9 cellular contexts compared by ENCODE assay signal in the genomic region with DNA sequence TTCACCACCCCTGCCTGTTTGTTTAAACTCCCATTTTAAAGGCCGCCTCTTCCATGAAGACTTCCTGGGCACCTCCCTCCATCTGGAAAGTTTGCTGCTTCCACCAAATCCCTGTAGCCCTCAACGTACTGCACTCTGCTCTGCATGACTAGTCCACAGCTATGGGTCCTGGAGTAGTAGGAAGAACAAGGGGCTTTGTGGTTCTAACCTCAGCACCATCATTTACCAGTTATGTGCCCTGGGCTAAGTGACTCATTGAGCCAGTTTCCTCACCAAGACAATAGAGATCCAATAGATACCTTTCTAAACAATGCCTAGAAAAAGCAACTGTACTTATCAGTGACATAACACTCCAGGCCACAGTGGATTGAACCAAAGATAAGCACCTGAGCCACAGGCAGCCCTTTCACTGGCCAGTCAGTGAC. TPM values are rescaled to one million over a fixed set of nuclear protein-coding genes. Genes with fewer than 3 reads are reported as not detected.
DNase-seq lines count a peak whose midpoint lies in the region; ATAC-seq and TF ChIP-seq lines count a peak whose summit lies in the region.
"Had no signal": no experiment of that assay in that cellular context is flagged by ENCODE, and none has a peak within 500 bp of the region (broad histone marks: within the 10 kb centered on the region; RNA-seq: fewer than 3 reads in every experiment).

No MANE protein-coding gene starts in this region.

- CTCF ChIA-PET in activated CD8-positive, alpha-beta T cell treated with anti-CD3 and anti-CD28 coated beads, Interleukin-2, amount 10 ng/mL, durations not matched to agents 7 days and 5 days (lab: Charles Lee): interaction anchor here (0.7 to 1.3 kb wide), 3 partner anchors 8 to 12 kb away, joined by 3 to 8 read pairs (median 4); partner anchors contain the start of gene LTBP2

- H3K4me1 ChIP-seq in uterus: peaks cover 7% of the 10 kb centered on the region in 2 donors

- intact Hi-C loops in uterus (cut with DNase I; ENCODE audit: low total_unique reads): no loop called here

- no peak for TF ChIP-seq CTCF in uterus (IDR thresholded peaks at IDR 0.05)

- no peak overlapping the region for H3K4me3 ChIP-seq in uterus
- H3K4me3 ChIP-seq: pancreas had no signal

- peak overlapping the region; percentile 18 for H3K27ac Mint-ChIP-seq in activated CD8-positive, alpha-beta T cell treated with anti-CD3 and anti-CD28 coated beads, Interleukin-2, amount 10 ng/mL, durations not matched to agents 7 days and 5 days

- peaks cover 51% of the 10 kb centered on the region for H3K4me1 Mint-ChIP-seq in activated CD8-positive, alpha-beta T cell treated with anti-CD3 and anti-CD28 coated beads, Interleukin-2, amount 10 ng/mL, durations not matched to agents 7 days and 5 days (ENCODE audit: low read depth)

- no peaks in the 10 kb centered on the region for H3K36me3 ChIP-seq in uterus
- H3K36me3 ChIP-seq: pancreas had no signal

- H3K27me3 ChIP-seq in uterus: no peaks in the 10 kb centered on the region
- H3K27me3 ChIP-seq: pancreas had no signal

- H3K27me3 Mint-ChIP-seq in activated CD8-positive, alpha-beta T cell treated with anti-CD3 and anti-CD28 coated beads, Interleukin-2, amount 10 ng/mL, durations not matched to agents 7 days and 5 days (ENCODE audit: low read depth): peaks cover 55% of the 10 kb centered on the region

- H3K27ac ChIP-seq in uterus: peak overlapping the region; percentile 82 to 93

- ATAC-seq in activated CD8-positive, alpha-beta T cell treated with anti-CD3 and anti-CD28 coated beads, Interleukin-2, amount 10 ng/mL, durations not matched to agents 7 days and 5 days: peak; percentile 66
- ATAC-seq in GM21447 (IDR thresholded peaks at IDR 0.05; ENCODE audit: unreplicated experiment) (no peak), GM18519 (IDR thresholded peaks at IDR 0.05; ENCODE audit: low FRiP score, unreplicated experiment) (no peak)

- H3K9me3 ChIP-seq in uterus: no peaks in the 10 kb centered on the region
- H3K9me3 ChIP-seq: pancreas had no signal

- no peak for TF ChIP-seq POLR2A in uterus (IDR thresholded peaks at IDR 0.05)

- H3K36me3 Mint-ChIP-seq in activated CD8-positive, alpha-beta T cell treated with anti-CD3 and anti-CD28 coated beads, Interleukin-2, amount 10 ng/mL, durations not matched to agents 7 days and 5 days (ENCODE audit: low read depth): no peaks in the 10 kb centered on the region

- H3K4me3 Mint-ChIP-seq in activated CD8-positive, alpha-beta T cell treated with anti-CD3 and anti-CD28 coated beads, Interleukin-2, amount 10 ng/mL, durations not matched to agents 7 days and 5 days: peak overlapping the region; percentile 4

- POLR2A ChIA-PET in activated CD8-positive, alpha-beta T cell treated with anti-CD3 and anti-CD28 coated beads, Interleukin-2, amount 10 ng/mL, durations not matched to agents 7 days and 5 days (lab: Charles Lee): no interaction called here

- H3K9me3 Mint-ChIP-seq in activated CD8-positive, alpha-beta T cell treated with anti-CD3 and anti-CD28 coated beads, Interleukin-2, amount 10 ng/mL, durations not matched to agents 7 days and 5 days (ENCODE audit: insufficient read depth): no peaks in the 10 kb centered on the region

- peak; percentile 31 for DNase-seq in stimulated activated CD4-positive, alpha-beta T cell treated with anti-CD3 and anti-CD28 coated beads, Interleukin-15, amount 100 ng/mL, for 24 hours
- no peak for DNase-seq in stimulated activated CD4-positive, alpha-beta T cell treated with anti-CD3 and anti-CD28 coated beads, Interleukin-4, amount 100 ng/mL, for 4 hours
- DNase-seq in activated CD8-positive, alpha-beta T cell treated with anti-CD3 and anti-CD28 coated beads, Interleukin-2, amount 10 ng/mL, durations not matched to agents 7 days and 5 days: peak; percentile 76
- peak; percentile 98 for DNase-seq in glomerular visceral epithelial cell (ENCODE audit: extremely low spot score)
- DNase-seq in uterus: no peak
- DNase-seq in medulla oblongata (ENCODE audit: extremely low spot score): no peak

RNA-seq across cellular contexts. Expression of gene LTBP2, which starts 8.5 kb away (rescaled TPM):
- total RNA-seq in activated CD8-positive, alpha-beta T cell treated with anti-CD3 and anti-CD28 coated beads, Interleukin-2, amount 10 ng/mL, durations not matched to agents 7 days and 5 days: under 1 TPM; 0.05 to 0.29 TPM
- total RNA-seq in uterus: 10 to 100 TPM; 18.8 to 70.6 (median 35.1) TPM

Comparison
In these comparisons a context has a peak if more than half of its experiments do, and no peak if none do; other contexts are left out.
1. DNase-seq: peak in stimulated activated CD4-positive, alpha-beta T cell treated with anti-CD3 and anti-CD28 coated beads, Interleukin-15, amount 100 ng/mL, for 24 hours (single experiment), activated CD8-positive, alpha-beta T cell treated with anti-CD3 and anti-CD28 coated beads, Interleukin-2, amount 10 ng/mL, durations not matched to agents 7 days and 5 days (single experiment) and glomerular visceral epithelial cell (single experiment); none in stimulated activated CD4-positive, alpha-beta T cell treated with anti-CD3 and anti-CD28 coated beads, Interleukin-4, amount 100 ng/mL, for 4 hours (0 of 2), uterus (0 of 2) and medulla oblongata (single experiment).
2. RNA of gene LTBP2, which starts 8.5 kb away (total RNA-seq): 18.8 to 70.6 TPM in uterus; 0.05 to 0.29 TPM in activated CD8-positive, alpha-beta T cell treated with anti-CD3 and anti-CD28 coated beads, Interleukin-2, amount 10 ng/mL, durations not matched to agents 7 days and 5 days; every median in the first group is over 10 times any median in the second.